Comparison of ENCODE assay signal across 1 cellular context in the genomic region with DNA sequence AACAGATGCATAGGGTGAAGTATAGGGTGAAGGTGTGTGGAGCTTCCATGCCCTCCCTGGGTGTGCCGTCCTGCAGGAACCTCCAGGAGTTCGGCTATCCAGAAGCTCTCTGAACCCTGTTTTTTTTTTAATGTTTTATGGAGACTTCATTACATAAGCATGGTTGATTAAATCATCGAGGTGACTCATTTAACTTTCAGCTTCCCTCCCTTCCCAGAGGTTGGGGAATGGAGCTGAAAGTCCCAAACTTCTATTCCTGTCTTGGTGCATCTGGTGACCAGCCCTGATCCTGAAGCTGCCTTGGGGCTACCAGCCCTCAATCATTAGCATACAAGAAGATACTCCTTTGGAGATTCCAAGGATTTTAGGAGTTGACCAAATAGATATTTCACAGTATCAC.
TF ChIP-seq lines count a peak whose summit lies in the region.

No MANE protein-coding gene starts in this region.

TF ChIP-seq in WTC11, 78 proteins besides CTCF, POLR2A, EP300 and RAD21 (continued from another document):
- TF ChIP-seq, protein P1, sequence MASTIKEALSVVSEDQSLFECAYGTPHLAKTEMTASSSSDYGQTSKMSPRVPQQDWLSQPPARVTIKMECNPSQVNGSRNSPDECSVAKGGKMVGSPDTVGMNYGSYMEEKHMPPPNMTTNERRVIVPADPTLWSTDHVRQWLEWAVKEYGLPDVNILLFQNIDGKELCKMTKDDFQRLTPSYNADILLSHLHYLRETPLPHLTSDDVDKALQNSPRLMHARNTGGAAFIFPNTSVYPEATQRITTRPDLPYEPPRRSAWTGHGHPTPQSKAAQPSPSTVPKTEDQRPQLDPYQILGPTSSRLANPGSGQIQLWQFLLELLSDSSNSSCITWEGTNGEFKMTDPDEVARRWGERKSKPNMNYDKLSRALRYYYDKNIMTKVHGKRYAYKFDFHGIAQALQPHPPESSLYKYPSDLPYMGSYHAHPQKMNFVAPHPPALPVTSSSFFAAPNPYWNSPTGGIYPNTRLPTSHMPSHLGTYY (CRISPR knock-in tag; IDR thresholded peaks at IDR 0.05) = no peak
- TF ChIP-seq ZNF263 (CRISPR knock-in tag; IDR thresholded peaks at IDR 0.05; ENCODE audit: low read depth) (no peak), SP1 (CRISPR knock-in tag; conservative IDR thresholded peaks at IDR 0.05) (no peak), ZNF138 (CRISPR knock-in tag; conservative IDR thresholded peaks at IDR 0.05) (no peak), CREM (CRISPR knock-in tag; IDR thresholded peaks at IDR 0.05) (no peak)
- TF ChIP-seq, protein P2, sequence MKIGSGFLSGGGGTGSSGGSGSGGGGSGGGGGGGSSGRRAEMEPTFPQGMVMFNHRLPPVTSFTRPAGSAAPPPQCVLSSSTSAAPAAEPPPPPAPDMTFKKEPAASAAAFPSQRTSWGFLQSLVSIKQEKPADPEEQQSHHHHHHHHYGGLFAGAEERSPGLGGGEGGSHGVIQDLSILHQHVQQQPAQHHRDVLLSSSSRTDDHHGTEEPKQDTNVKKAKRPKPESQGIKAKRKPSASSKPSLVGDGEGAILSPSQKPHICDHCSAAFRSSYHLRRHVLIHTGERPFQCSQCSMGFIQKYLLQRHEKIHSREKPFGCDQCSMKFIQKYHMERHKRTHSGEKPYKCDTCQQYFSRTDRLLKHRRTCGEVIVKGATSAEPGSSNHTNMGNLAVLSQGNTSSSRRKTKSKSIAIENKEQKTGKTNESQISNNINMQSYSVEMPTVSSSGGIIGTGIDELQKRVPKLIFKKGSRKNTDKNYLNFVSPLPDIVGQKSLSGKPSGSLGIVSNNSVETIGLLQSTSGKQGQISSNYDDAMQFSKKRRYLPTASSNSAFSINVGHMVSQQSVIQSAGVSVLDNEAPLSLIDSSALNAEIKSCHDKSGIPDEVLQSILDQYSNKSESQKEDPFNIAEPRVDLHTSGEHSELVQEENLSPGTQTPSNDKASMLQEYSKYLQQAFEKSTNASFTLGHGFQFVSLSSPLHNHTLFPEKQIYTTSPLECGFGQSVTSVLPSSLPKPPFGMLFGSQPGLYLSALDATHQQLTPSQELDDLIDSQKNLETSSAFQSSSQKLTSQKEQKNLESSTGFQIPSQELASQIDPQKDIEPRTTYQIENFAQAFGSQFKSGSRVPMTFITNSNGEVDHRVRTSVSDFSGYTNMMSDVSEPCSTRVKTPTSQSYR (CRISPR knock-in tag; IDR thresholded peaks at IDR 0.05) = no peak
TF ChIP-seq in WTC11: peak in this region for 0.
